Comparison of ENCODE assay signal across 1 cellular context in the genomic region with DNA sequence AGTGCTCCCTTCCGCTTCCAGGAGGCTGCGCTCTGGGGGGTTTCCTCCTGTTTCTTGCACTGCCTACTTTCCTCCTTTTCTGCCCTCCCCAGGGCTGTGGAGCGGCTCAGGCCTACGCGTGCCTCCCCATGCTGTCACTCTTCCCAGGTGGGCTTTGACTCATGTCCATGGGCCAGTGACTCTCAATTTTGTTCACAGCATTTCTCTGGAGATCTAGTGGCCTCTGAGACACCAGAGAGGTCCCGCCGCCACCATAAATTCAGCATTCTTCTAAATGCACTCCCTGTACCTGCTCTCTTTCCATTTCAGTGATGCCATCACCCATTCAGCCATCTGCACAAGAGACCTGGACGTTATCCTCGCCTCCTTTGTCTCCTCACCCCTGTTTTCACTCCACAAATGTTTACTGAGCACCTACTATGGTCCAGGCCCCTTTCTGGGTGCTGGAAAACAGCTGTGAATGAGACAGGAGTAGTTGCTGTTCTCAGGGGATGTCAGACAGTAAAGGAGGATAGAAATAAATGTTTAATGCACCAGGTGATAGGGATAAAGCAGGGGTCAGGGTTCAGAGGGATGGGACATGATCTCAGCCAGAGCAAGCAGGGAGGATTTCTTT.
TF ChIP-seq lines count a peak whose summit lies in the region.

No MANE protein-coding gene starts in this region.

TF ChIP-seq in liver, 16 proteins besides CTCF, POLR2A, EP300 and RAD21:
- no peak for TF ChIP-seq RXRA (IDR thresholded peaks at IDR 0.05)
- peak in 1 of 2 donors; percentile 9 for TF ChIP-seq HNF4A (conservative IDR thresholded peaks at IDR 0.05)
- no peak for TF ChIP-seq SP1 (IDR thresholded peaks at IDR 0.05)
- no peak for TF ChIP-seq FOXA2 (IDR thresholded peaks at IDR 0.05)
